In genomic region chr5:130151239-130151638, GRCh38 we compare ENCODE assay signal across 23 cellular contexts.
DNase-seq lines count a peak whose midpoint lies in the region; ATAC-seq and TF ChIP-seq lines count a peak whose summit lies in the region.
"Had no signal": no experiment of that assay in that cellular context is flagged by ENCODE, and none has a peak within 500 bp of the region (broad histone marks: within the 10 kb centered on the region; RNA-seq: fewer than 3 reads in every experiment).

No MANE protein-coding gene starts in this region.

- H3K4me2 ChIP-seq in GM23338 (no peak overlapping the region), mammary epithelial cell (ENCODE audit: insufficient read depth, low read depth, low read length) (peak overlapping the region; percentile 21)
- H3K4me2 ChIP-seq: A549 had no signal

- no peaks in the 10 kb centered on the region for H3K9me2 ChIP-seq in GM23338 (ENCODE audit: insufficient read depth)

- ATAC-seq in GM23338 (no peak), foreskin keratinocyte (peak; percentile 60), HG02840 (IDR thresholded peaks at IDR 0.05; ENCODE audit: low FRiP score, unreplicated experiment) (no peak)
- ATAC-seq: A549; CD8-positive, alpha-beta T cell; GM12878; HCT116; Right ventricle myocardium inferior; SK-N-SH treated with all-trans-retinoic acid at 6 μM for 48 hours had no signal

- peaks cover 3% of the 10 kb centered on the region; the same call in 2 of the 3 replicates for H3K9me3 Mint-ChIP-seq in GM23338

- intact Hi-C loops in mammary epithelial cell (cut with micrococcal nuclease), result no loop called here

- H3K79me2 ChIP-seq in GM23338 (replicated peaks; ENCODE audit: insufficient read depth) (no peaks in the 10 kb centered on the region), mammary epithelial cell (ENCODE audit: insufficient read depth, low read length) (no peaks in the 10 kb centered on the region)

- no peak for TF ChIP-seq CTCF in GM23338 (conservative IDR thresholded peaks at IDR 0.05; ENCODE audit: low read depth in 2 of 2)
- TF ChIP-seq CTCF in mammary epithelial cell (conservative IDR thresholded peaks at IDR 0.05 in 1 of 2, IDR thresholded peaks at IDR 0.05 in 1 of 2; ENCODE audit: extremely low read depth in 1 of 2, insufficient read depth in 1 of 2, low read depth in 1 of 2, low read length in 2 of 2), result no peak
- TF ChIP-seq CTCF in foreskin keratinocyte (conservative IDR thresholded peaks at IDR 0.05), result no peak

- no peaks in the 10 kb centered on the region for H3F3A ChIP-seq in GM23338 (replicated peaks; ENCODE audit: low read depth)

- in situ Hi-C loops in mammary epithelial cell (cut with MboI; ENCODE audit: low sequenced_read_pairs in 2 of 2), result no loop called here

- H3K4me3 Mint-ChIP-seq in GM23338, result no peak overlapping the region
- H3K4me3 Mint-ChIP-seq: B cell; CD8-positive, alpha-beta T cell had no signal

- dilution Hi-C loops in mammary epithelial cell (cut with HindIII; ENCODE audit: low sequenced_read_pairs), result no loop called here

- no peak for DNase-seq in GM23338 (ENCODE audit: low spot score)
- DNase-seq in NCI-H748 treated with DMSO at 0.1 percent for 48 hours (lab: John Stamatoyannopoulos, UW), result peak; percentile 6
- DNase-seq in mammary epithelial cell, result peak; percentile 56
- peak; percentile 72 to 85 for DNase-seq in foreskin keratinocyte
- DNase-seq in NCI-H1930 (lab: John Stamatoyannopoulos, UW), result no peak
- DNase-seq in stimulated activated CD4-positive, alpha-beta T cell treated with anti-CD3 and anti-CD28 coated beads, Interleukin-2, amount 100 ng/mL, for 48 hours, result no peak
- DNase-seq: Caco-2; CD8-positive, alpha-beta T cell; IMR-90; KG1; MM.1S; NCI-H2081; NCI-H446; NCI-H526 treated with DMSO at 0.1 percent for 48 hours; SJCRH30 had no signal

- H3K27ac ChIP-seq in GM23338 (ENCODE audit: low read depth) (no peak overlapping the region), mammary epithelial cell (ENCODE audit: insufficient read depth, low read depth, low read length) (no peak overlapping the region), foreskin keratinocyte (no peak overlapping the region)
- H3K27ac ChIP-seq: A549, C4-2B, SJCRH30 had no signal

- H2AFZ ChIP-seq in GM23338 (peak overlapping the region; percentile 39; the same call in 1 of the 2 replicates), mammary epithelial cell (ENCODE audit: low read depth, low read length) (peak overlapping the region; percentile 36)

- H3K36me3 ChIP-seq in GM23338 (ENCODE audit: insufficient read depth), result no peaks in the 10 kb centered on the region
- no peaks in the 10 kb centered on the region for H3K36me3 ChIP-seq in mammary epithelial cell (ENCODE audit: insufficient read depth, low read length)
- H3K36me3 ChIP-seq: SJCRH30 had no signal

- BruUV-seq in mammary epithelial cell (replicated peaks; lab: Mats Ljungman, UMichigan), result no TSS peak

- H3K27ac Mint-ChIP-seq in GM23338, result no peak overlapping the region
- H3K27ac Mint-ChIP-seq: B cell; CD8-positive, alpha-beta T cell had no signal

- H3K4me1 Mint-ChIP-seq in GM23338, result peaks cover 27% of the 10 kb centered on the region
- H3K4me1 Mint-ChIP-seq: B cell had no signal

- H3K4me3 ChIP-seq in GM23338 (no peak overlapping the region), mammary epithelial cell (replicated peaks in 1 of 3; ENCODE audit: insufficient read depth in 1 of 3, low read depth in 2 of 3, low read length in 3 of 3) (no peak overlapping the region)
- H3K4me3 ChIP-seq: A549, GM12878, SJCRH30 had no signal

- WGBS in mammary epithelial cell (ENCODE audit: low coverage, missing lambda C conversion rate), result 51% methylated on average over 2 of the region's 2 CpGs

- H4K20me1 ChIP-seq in GM23338 (replicated peaks; ENCODE audit: insufficient read depth), result no peaks in the 10 kb centered on the region
- no peaks in the 10 kb centered on the region for H4K20me1 ChIP-seq in mammary epithelial cell (ENCODE audit: insufficient read depth, low read length)

- no peak overlapping the region for H3K9ac ChIP-seq in mammary epithelial cell (ENCODE audit: insufficient read depth, low read length)

- H3K4me1 ChIP-seq in GM23338 (ENCODE audit: insufficient read depth), result peaks cover 18% of the 10 kb centered on the region
- peaks cover 9% of the 10 kb centered on the region for H3K4me1 ChIP-seq in mammary epithelial cell (ENCODE audit: insufficient read depth, low read length)
- no peaks in the 10 kb centered on the region for H3K4me1 ChIP-seq in foreskin keratinocyte
- H3K4me1 ChIP-seq: A549, Caco-2, SJCRH30 had no signal

- no peaks in the 10 kb centered on the region for H3K9me3 ChIP-seq in mammary epithelial cell (replicated peaks; ENCODE audit: insufficient read depth, low read length)
- H3K9me3 ChIP-seq: A549, Caco-2, SJCRH30 had no signal

- CTCF ChIA-PET in mammary epithelial cell (lab: Charles Lee; ENCODE audit: low non-redundant PET), result no interaction called here

- no peaks in the 10 kb centered on the region for H3K27me3 Mint-ChIP-seq in GM23338 (ENCODE audit: insufficient read depth, low read depth, poor library complexity)
- H3K27me3 Mint-ChIP-seq: B cell had no signal

- H3K27me3 ChIP-seq in GM23338 (ENCODE audit: insufficient read depth) (no peaks in the 10 kb centered on the region), mammary epithelial cell (ENCODE audit: insufficient read depth, low read length) (no peaks in the 10 kb centered on the region), foreskin keratinocyte (no peaks in the 10 kb centered on the region)
- H3K27me3 ChIP-seq: SJCRH30 had no signal

- H3K36me3 Mint-ChIP-seq in GM23338 (ENCODE audit: low read depth), result peaks cover 7% of the 10 kb centered on the region; the same call in 2 of the 3 replicates
- H3K36me3 Mint-ChIP-seq: CD8-positive, alpha-beta T cell had no signal

TF ChIP-seq in GM23338, 12 proteins besides CTCF, POLR2A, EP300 and RAD21:
- TF ChIP-seq NANOG (IDR thresholded peaks at IDR 0.05; ENCODE audit: borderline replicate concordance) (no peak), CREB1 (CRISPR knock-in tag; IDR thresholded peaks at IDR 0.05; ENCODE audit: low read depth) (no peak), EZH2phosphoT487 (IDR thresholded peaks at IDR 0.05; ENCODE audit: unreplicated experiment) (no peak), STAT1 (IDR thresholded peaks at IDR 0.05; ENCODE audit: unreplicated experiment) (no peak)
TF ChIP-seq in GM23338: peak in this region for 0.

Comparison
In these comparisons a context has a peak if more than half of its experiments do, and no peak if none do; other contexts are left out.
1. DNase-seq: peak in NCI-H748 treated with DMSO at 0.1 percent for 48 hours (single experiment), mammary epithelial cell (single experiment) and foreskin keratinocyte (2 of 2); none in GM23338 (single experiment), NCI-H1930 (0 of 2) and stimulated activated CD4-positive, alpha-beta T cell treated with anti-CD3 and anti-CD28 coated beads, Interleukin-2, amount 100 ng/mL, for 48 hours (0 of 2).